In the genomic region with DNA sequence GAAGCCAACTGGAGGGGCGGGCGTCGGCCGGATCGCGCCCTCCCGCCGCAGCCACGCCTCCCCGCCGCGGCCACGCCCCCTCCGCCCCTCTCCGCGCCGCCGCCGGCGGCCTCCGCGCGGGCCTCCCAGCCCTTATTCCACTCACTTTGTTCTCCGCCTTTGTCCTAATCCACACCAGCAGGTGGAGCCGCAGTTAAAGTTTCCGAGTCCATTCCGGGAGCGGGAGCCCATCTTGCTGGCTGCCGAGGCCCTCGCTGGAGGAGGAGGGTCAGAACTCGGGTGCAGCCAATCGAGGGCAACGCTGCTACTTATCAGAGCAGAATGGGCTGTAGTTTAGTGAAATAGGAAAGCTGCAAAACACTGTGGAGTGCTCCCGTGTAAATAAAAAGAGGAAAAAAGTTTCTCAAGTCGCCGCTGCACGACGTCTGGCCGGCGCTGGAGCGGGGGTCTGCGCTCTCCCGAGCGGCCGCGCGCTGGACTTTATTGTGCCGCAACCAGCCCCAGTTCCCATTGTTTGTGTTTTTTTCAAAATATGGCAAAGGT, we compare ENCODE assay signal across 8 cellular contexts. TPM values are rescaled to one million over a fixed set of nuclear protein-coding genes. Genes with fewer than 3 reads are reported as not detected.
A peak's percentile ranks its signal among the peaks of the same experiment; 100 is the strongest.
DNase-seq lines count a peak whose midpoint lies in the region; ATAC-seq and TF ChIP-seq lines count a peak whose summit lies in the region.

Gene ASF1A (plus strand): TSS at position 271 of the 543 bp plus-strand sequence. CDS start 262 bp downstream, at position 533.

- TF ChIP-seq CTCF in liver (IDR thresholded peaks at IDR 0.05; ENCODE audit: low read depth, low read length, missing input control): peak; percentile 77

- CTCF ChIA-PET in CD4-positive, alpha-beta memory T cell (lab: Charles Lee; ENCODE audit: partially characterized antibody): interaction anchor here (0.6 to 5.9 kb wide), 17 partner anchors 10 to 335 kb away, joined by 3 to 53 read pairs (median 5); partner anchors contain the start of gene MCM9

- peak; percentile 67 to 76 for TF ChIP-seq RAD21 in liver (IDR thresholded peaks at IDR 0.05)

- peak within 1 kb of the TSS; percentile 63 to 86 for H3K4me3 ChIP-seq in CD4-positive, alpha-beta memory T cell (ENCODE audit: low read length in 2 of 2)
- H3K4me3 ChIP-seq in liver (ENCODE audit: low read depth in 1 of 3, low read length in 3 of 3): peak within 1 kb of the TSS; percentile 89 to 94 (median 93)

- H3K4me1 Mint-ChIP-seq in CD4-positive, alpha-beta memory T cell: peaks cover 48 to 78% (median 57%) of the 10 kb centered on the region in 4 donors

- intact Hi-C loops in CD4-positive, alpha-beta memory T cell (cut with micrococcal nuclease): loop anchor here (1.0 to 5.0 kb wide), 14 partner anchors 8 to 1292 kb away; partner anchors contain the start of genes CEP85L, FAM184A, GOPC and MAN1A1

- peak within 1 kb of the TSS; percentile 89 to 100 (median 96) for H3K4me3 Mint-ChIP-seq in CD4-positive, alpha-beta memory T cell

- H3K9me3 ChIP-seq in CD4-positive, alpha-beta memory T cell (ENCODE audit: control insufficient read depth in 1 of 2, low read length in 2 of 2): no peaks in the 10 kb centered on the region
- H3K9me3 ChIP-seq in liver (ENCODE audit: control insufficient read depth in 4 of 4, low read length in 3 of 4): no peaks in the 10 kb centered on the region

- H3K36me3 ChIP-seq in CD4-positive, alpha-beta memory T cell (ENCODE audit: insufficient read depth, low read length): no peaks in the 10 kb centered on the region
- H3K36me3 ChIP-seq in liver (ENCODE audit: control insufficient read depth in 4 of 4, insufficient read depth in 3 of 4, low read depth in 1 of 4, low read length in 3 of 4): no peaks in the 10 kb centered on the region

- WGBS in liver: under 1% methylated on average over 48 of the region's 48 CpGs

- peaks cover 72% of the 10 kb centered on the region for H3K4me1 ChIP-seq in CD4-positive, alpha-beta memory T cell (ENCODE audit: insufficient read depth, low read length)
- H3K4me1 ChIP-seq in liver (ENCODE audit: control insufficient read depth in 4 of 4, insufficient read depth in 4 of 4, low read length in 3 of 4): peaks cover 3 to 19% (median 5%) of the 10 kb centered on the region in 4 donors

- POLR2A ChIA-PET in CD4-positive, alpha-beta memory T cell (lab: Charles Lee; ENCODE audit: partially characterized antibody): interaction anchor here (0.6 to 9.9 kb wide), 35 partner anchors 9 to 1292 kb away, joined by 3 to 105 read pairs (median 8); partner anchors contain the start of genes CEP85L, FAM184A, GOPC and MCM9

- peaks cover 0 to 6% (median 0%) of the 10 kb centered on the region in 8 donors for H3K9me3 Mint-ChIP-seq in CD4-positive, alpha-beta memory T cell

- H3K27me3 ChIP-seq in CD4-positive, alpha-beta memory T cell (ENCODE audit: insufficient read depth, low read length): no peaks in the 10 kb centered on the region
- H3K27me3 ChIP-seq in liver (ENCODE audit: control insufficient read depth in 4 of 4, insufficient read depth in 4 of 4, low read length in 3 of 4): no peaks in the 10 kb centered on the region

- DNase-seq in CD4-positive, alpha-beta memory T cell: peak; percentile 97 to 98 (median 97)
- DNase-seq in NCI-H82 (lab: John Stamatoyannopoulos, UW) (peak; percentile 99), dermis microvascular lymphatic vessel endothelial cell (ENCODE audit: low read depth in 2 of 2) (peak; percentile 96 to 98)
- peak; percentile 93 to 96 for DNase-seq in activated CD4-positive, alpha-beta T cell treated with anti-CD3 and anti-CD28 coated beads, Interleukin-2, amount 50 U/mL, for 48 hours
- DNase-seq in stimulated activated CD4-positive, alpha-beta T cell treated with anti-CD3 and anti-CD28 coated beads, Interleukin-4, amount 100 ng/mL, for 4 hours: peak; percentile 93 to 94

- peaks cover 0 to 1% of the 10 kb centered on the region in 2 donors for H3K27me3 Mint-ChIP-seq in CD4-positive, alpha-beta memory T cell

- peaks cover 8 to 25% of the 10 kb centered on the region in 2 donors for H3K36me3 Mint-ChIP-seq in CD4-positive, alpha-beta memory T cell

- ATAC-seq in GM19438 (IDR thresholded peaks at IDR 0.05; ENCODE audit: low read depth, unreplicated experiment) (peak; percentile 76), HG03575 (IDR thresholded peaks at IDR 0.05; ENCODE audit: extremely low read depth, insufficient number of reproducible peaks, low FRiP score, unreplicated experiment) (peak; percentile 41)

- H3K9ac ChIP-seq in liver (ENCODE audit: low read depth in 1 of 2, low read length in 2 of 2): peak within 1 kb of the TSS; percentile 84 to 93

- peak within 1 kb of the TSS; percentile 83 for H3K27ac ChIP-seq in CD4-positive, alpha-beta memory T cell (ENCODE audit: low read depth, low read length)
- peak within 1 kb of the TSS; percentile 92 to 94 for H3K27ac ChIP-seq in liver (ENCODE audit: low read depth in 1 of 2, low read length in 2 of 2)

- H3K27ac Mint-ChIP-seq in CD4-positive, alpha-beta memory T cell: peak within 1 kb of the TSS; percentile 96 to 99 (median 98)

TF ChIP-seq in liver, 16 proteins besides CTCF, POLR2A, EP300 and RAD21:
- peak; percentile 8 to 16 for TF ChIP-seq JUND (IDR thresholded peaks at IDR 0.05)
- TF ChIP-seq FOXA1 (IDR thresholded peaks at IDR 0.05): peak; percentile 50
- peak; percentile 50 to 54 for TF ChIP-seq RXRA (IDR thresholded peaks at IDR 0.05)
- TF ChIP-seq EGR1 (IDR thresholded peaks at IDR 0.05; ENCODE audit: low read depth in 2 of 2): peak; percentile 37 to 48
- TF ChIP-seq, protein P1, sequence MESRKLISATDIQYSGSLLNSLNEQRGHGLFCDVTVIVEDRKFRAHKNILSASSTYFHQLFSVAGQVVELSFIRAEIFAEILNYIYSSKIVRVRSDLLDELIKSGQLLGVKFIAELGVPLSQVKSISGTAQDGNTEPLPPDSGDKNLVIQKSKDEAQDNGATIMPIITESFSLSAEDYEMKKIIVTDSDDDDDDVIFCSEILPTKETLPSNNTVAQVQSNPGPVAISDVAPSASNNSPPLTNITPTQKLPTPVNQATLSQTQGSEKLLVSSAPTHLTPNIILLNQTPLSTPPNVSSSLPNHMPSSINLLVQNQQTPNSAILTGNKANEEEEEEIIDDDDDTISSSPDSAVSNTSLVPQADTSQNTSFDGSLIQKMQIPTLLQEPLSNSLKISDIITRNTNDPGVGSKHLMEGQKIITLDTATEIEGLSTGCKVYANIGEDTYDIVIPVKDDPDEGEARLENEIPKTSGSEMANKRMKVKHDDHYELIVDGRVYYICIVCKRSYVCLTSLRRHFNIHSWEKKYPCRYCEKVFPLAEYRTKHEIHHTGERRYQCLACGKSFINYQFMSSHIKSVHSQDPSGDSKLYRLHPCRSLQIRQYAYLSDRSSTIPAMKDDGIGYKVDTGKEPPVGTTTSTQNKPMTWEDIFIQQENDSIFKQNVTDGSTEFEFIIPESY (IDR thresholded peaks at IDR 0.05): no peak
- TF ChIP-seq TAF1 (conservative IDR thresholded peaks at IDR 0.05): peak; percentile 91
- peak; percentile 93 for TF ChIP-seq YY1 (IDR thresholded peaks at IDR 0.05)
- TF ChIP-seq NR2F2 (IDR thresholded peaks at IDR 0.05): no peak
- no peak for TF ChIP-seq HNF4G (IDR thresholded peaks at IDR 0.05)
- peak in 1 of 2 donors; percentile 17 for TF ChIP-seq GABPA (IDR thresholded peaks at IDR 0.05 in 1 of 2, conservative IDR thresholded peaks at IDR 0.05 in 1 of 2)
- peak; percentile 40 for TF ChIP-seq MAX (IDR thresholded peaks at IDR 0.05)
- TF ChIP-seq, protein P2, sequence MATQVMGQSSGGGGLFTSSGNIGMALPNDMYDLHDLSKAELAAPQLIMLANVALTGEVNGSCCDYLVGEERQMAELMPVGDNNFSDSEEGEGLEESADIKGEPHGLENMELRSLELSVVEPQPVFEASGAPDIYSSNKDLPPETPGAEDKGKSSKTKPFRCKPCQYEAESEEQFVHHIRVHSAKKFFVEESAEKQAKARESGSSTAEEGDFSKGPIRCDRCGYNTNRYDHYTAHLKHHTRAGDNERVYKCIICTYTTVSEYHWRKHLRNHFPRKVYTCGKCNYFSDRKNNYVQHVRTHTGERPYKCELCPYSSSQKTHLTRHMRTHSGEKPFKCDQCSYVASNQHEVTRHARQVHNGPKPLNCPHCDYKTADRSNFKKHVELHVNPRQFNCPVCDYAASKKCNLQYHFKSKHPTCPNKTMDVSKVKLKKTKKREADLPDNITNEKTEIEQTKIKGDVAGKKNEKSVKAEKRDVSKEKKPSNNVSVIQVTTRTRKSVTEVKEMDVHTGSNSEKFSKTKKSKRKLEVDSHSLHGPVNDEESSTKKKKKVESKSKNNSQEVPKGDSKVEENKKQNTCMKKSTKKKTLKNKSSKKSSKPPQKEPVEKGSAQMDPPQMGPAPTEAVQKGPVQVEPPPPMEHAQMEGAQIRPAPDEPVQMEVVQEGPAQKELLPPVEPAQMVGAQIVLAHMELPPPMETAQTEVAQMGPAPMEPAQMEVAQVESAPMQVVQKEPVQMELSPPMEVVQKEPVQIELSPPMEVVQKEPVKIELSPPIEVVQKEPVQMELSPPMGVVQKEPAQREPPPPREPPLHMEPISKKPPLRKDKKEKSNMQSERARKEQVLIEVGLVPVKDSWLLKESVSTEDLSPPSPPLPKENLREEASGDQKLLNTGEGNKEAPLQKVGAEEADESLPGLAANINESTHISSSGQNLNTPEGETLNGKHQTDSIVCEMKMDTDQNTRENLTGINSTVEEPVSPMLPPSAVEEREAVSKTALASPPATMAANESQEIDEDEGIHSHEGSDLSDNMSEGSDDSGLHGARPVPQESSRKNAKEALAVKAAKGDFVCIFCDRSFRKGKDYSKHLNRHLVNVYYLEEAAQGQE (IDR thresholded peaks at IDR 0.05): peak; percentile 88
- peak; percentile 28 to 51 for TF ChIP-seq HNF4A (conservative IDR thresholded peaks at IDR 0.05)
- TF ChIP-seq SP1 (IDR thresholded peaks at IDR 0.05): peak; percentile 72
- TF ChIP-seq FOXA2 (IDR thresholded peaks at IDR 0.05): peak; percentile 2
- TF ChIP-seq ATF3 (IDR thresholded peaks at IDR 0.05): no peak

RNA-seq across cellular contexts. Expression of gene ASF1A, which starts in this region (rescaled TPM):
- total RNA-seq in CD4-positive, alpha-beta memory T cell: 10 to 100 TPM; 64.0 to 66.6 TPM
- polyA plus RNA-seq in CD4-positive, alpha-beta memory T cell: 10 to 100 TPM; 65.8 to 78.5 TPM
- 15.8 and 16.7 TPM in 2 replicates for total RNA-seq in dermis microvascular lymphatic vessel endothelial cell
- total RNA-seq in liver: 10 to 100 TPM in 1 of 2 donors, 1 to 10 TPM in 1; 5.6 to 27.0 TPM
- polyA plus RNA-seq in liver: 1 to 10 TPM; 7.0 to 7.4 TPM

Comparison
In these comparisons a context has a peak if more than half of its experiments do, and no peak if none do; other contexts are left out.
1. Peak in every context shown above with its lines: DNase-seq, ATAC-seq, H3K4me3 ChIP-seq and H3K27ac ChIP-seq.
2. RNA of gene ASF1A (polyA plus RNA-seq): 65.8 to 78.5 TPM in CD4-positive, alpha-beta memory T cell; 7.0 to 7.4 TPM in liver; every median in the first group is over 4 times any median in the second.